9 cellular contexts compared by ENCODE assay signal in the genomic region with DNA sequence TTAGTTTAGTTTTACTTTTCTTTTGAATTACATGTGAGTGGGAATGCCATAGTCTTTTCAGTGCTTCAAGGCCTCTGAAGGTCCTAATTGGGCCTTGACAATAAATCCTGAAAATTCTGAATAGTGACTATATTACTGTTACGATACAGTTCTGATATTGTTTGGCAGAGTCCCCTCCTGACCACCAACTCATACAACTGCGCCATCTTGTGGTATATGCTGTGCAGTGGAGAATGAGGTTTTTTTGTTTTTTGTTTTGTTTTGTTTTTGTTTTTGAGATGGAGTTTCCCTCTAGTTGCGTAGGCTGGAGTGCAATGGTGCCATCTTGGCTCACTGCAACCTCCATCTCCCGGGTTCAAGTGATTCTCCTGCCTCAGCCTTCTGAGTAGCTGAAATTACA. TPM values are rescaled to one million over a fixed set of nuclear protein-coding genes. Genes with fewer than 3 reads are reported as not detected.
DNase-seq lines count a peak whose midpoint lies in the region; ATAC-seq and TF ChIP-seq lines count a peak whose summit lies in the region.
"Had no signal": no experiment of that assay in that cellular context is flagged by ENCODE, and none has a peak within 500 bp of the region (broad histone marks: within the 10 kb centered on the region; RNA-seq: fewer than 3 reads in every experiment).

No MANE protein-coding gene starts in this region.

- no peak overlapping the region for H3K4me3 ChIP-seq in BE2C (ENCODE audit: low read depth, low read length)
- no peak overlapping the region for H3K4me3 ChIP-seq in OCI-LY3 (ENCODE audit: low read length)

- H3K36me3 ChIP-seq in BE2C, result no peaks in the 10 kb centered on the region
- no peaks in the 10 kb centered on the region for H3K36me3 ChIP-seq in OCI-LY3 (replicated peaks; ENCODE audit: low read depth, low read length)

- H2AFZ ChIP-seq in OCI-LY3 (ENCODE audit: low read depth, low read length), result no peak overlapping the region

- H3K27ac ChIP-seq in OCI-LY3 (ENCODE audit: low read length) (no peak overlapping the region), foreskin keratinocyte (no peak overlapping the region)

- H3K9me3 ChIP-seq in BE2C, result no peaks in the 10 kb centered on the region
- H3K9me3 ChIP-seq in OCI-LY3 (ENCODE audit: insufficient read depth, low read length), result no peaks in the 10 kb centered on the region

- peak; percentile 42 for ATAC-seq in GM19035 (IDR thresholded peaks at IDR 0.05; ENCODE audit: unreplicated experiment)
- peak; percentile 45 for ATAC-seq in foreskin keratinocyte
- ATAC-seq in GM19463 (IDR thresholded peaks at IDR 0.05; ENCODE audit: unreplicated experiment), result no peak
- no peak for ATAC-seq in HG03442 (IDR thresholded peaks at IDR 0.05; ENCODE audit: unreplicated experiment)
- ATAC-seq in HG03045 (IDR thresholded peaks at IDR 0.05; ENCODE audit: unreplicated experiment), result no peak
- ATAC-seq: stimulated activated naive CD8-positive, alpha-beta T cell treated with anti-CD3 and anti-CD28 coated beads, Interleukin-15, amount 100 ng/mL, for 72 hours had no signal

- TF ChIP-seq CTCF in BE2C (IDR thresholded peaks at IDR 0.05; ENCODE audit: low read depth, low read length) (peak; percentile 66), OCI-LY3 (IDR thresholded peaks at IDR 0.05; ENCODE audit: low read depth, low read length) (peak; percentile 59), foreskin keratinocyte (conservative IDR thresholded peaks at IDR 0.05) (peak; percentile 57)

- H3K4me1 ChIP-seq in BE2C (no peaks in the 10 kb centered on the region), OCI-LY3 (ENCODE audit: low read length) (peaks cover 5% of the 10 kb centered on the region; the same call in 1 of the 2 replicates), foreskin keratinocyte (no peaks in the 10 kb centered on the region)

- no peaks in the 10 kb centered on the region for H4K20me1 ChIP-seq in OCI-LY3 (ENCODE audit: insufficient read depth, low read length)

- H3K27me3 ChIP-seq in BE2C (no peaks in the 10 kb centered on the region), OCI-LY3 (ENCODE audit: low read depth, low read length) (no peaks in the 10 kb centered on the region), foreskin keratinocyte (no peaks in the 10 kb centered on the region)

- no peaks in the 10 kb centered on the region for H3K79me2 ChIP-seq in OCI-LY3 (ENCODE audit: low read length)

- peak; percentile 20 for DNase-seq in BE2C
- no peak for DNase-seq in foreskin keratinocyte
- no peak for DNase-seq in SKM-1 treated with dmso at 0.1 percent for 144 hours (lab: John Stamatoyannopoulos, UW; ENCODE audit: unreplicated experiment)

- no peak overlapping the region for H3K9ac ChIP-seq in OCI-LY3 (ENCODE audit: low read length)

- peak overlapping the region; percentile 36; the same call in 1 of the 2 replicates for H3K4me2 ChIP-seq in OCI-LY3 (ENCODE audit: low read length)

RNA-seq across cellular contexts. Expression of a gene that starts 56.6 kb away (rescaled TPM):
- not detected for polyA plus RNA-seq in BE2C (2012; ENCODE audit: insufficient read depth, insufficient read length, low read depth)
- total RNA-seq in foreskin keratinocyte, result not detected in 2 replicates
- not detected in 2 replicates for polyA plus RNA-seq in foreskin keratinocyte

Comparison
In these comparisons a context has a peak if more than half of its experiments do, and no peak if none do; other contexts are left out.
1. ATAC-seq: peak in GM19035 (single experiment) and foreskin keratinocyte (single experiment); none in GM19463 (single experiment), HG03442 (single experiment) and HG03045 (single experiment).
2. Peak in every context shown above with its lines, with median percentiles within 50 percentile points of each other: CTCF ChIP-seq.